ENCODE assay signal across 1 cellular context in the genomic region with DNA sequence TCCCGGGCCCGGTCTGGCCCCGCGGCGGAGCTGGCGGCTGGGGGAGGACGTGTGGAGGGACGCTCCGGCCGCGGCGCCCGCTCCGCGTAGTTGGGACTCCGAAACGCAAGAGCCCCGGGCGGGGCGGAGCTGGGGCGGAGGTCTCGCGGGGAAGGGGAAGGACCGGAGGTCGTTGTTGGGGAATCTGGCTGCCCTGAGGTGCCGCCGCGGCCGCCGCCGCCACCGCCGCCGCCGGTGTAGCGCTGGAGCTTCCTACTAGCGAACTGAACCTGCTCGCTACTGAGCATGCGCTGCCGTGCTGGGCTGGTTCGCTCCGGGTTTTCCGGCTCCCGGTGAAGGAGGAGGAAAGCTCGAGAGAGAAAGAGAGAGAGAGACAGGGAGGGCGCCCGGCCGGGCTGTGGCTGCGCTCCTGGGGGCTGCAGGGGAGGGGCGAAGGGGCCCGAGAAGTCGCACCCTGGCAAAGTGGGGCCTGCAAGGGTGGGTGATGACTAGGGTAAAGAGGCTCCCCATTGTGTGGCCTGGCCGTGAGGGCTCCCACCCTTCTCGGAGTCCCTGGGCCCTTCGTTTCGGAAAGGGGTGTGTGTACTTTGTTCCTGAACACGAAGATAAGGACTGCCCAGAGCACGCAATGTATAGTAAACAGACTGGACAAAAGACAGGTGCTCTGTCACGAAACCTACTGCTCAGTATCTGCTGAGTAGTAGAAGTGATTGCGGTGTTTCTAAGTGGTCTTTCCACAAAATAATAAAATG.
A peak's percentile ranks its signal among the peaks of the same experiment; 100 is the strongest.
TF ChIP-seq lines count a peak whose summit lies in the region.

A gene (minus strand): TSS at position 281 of the 752 bp plus-strand sequence. CDS start 629 bp downstream, outside the sequence.

TF ChIP-seq in HepG2, 621 proteins besides CTCF, POLR2A, EP300 and RAD21 (continued from another document and continues in another):
- TF ChIP-seq ADNP (CRISPR knock-in tag; IDR thresholded peaks at IDR 0.05), result no peak
- peak; percentile 73; the same call in 1 of the 2 replicates for TF ChIP-seq NKX3-1 (CRISPR knock-in tag; IDR thresholded peaks at IDR 0.05)
- TF ChIP-seq MEIS2 (CRISPR knock-in tag; IDR thresholded peaks at IDR 0.05), result peak; percentile 86
- TF ChIP-seq, protein P1, sequence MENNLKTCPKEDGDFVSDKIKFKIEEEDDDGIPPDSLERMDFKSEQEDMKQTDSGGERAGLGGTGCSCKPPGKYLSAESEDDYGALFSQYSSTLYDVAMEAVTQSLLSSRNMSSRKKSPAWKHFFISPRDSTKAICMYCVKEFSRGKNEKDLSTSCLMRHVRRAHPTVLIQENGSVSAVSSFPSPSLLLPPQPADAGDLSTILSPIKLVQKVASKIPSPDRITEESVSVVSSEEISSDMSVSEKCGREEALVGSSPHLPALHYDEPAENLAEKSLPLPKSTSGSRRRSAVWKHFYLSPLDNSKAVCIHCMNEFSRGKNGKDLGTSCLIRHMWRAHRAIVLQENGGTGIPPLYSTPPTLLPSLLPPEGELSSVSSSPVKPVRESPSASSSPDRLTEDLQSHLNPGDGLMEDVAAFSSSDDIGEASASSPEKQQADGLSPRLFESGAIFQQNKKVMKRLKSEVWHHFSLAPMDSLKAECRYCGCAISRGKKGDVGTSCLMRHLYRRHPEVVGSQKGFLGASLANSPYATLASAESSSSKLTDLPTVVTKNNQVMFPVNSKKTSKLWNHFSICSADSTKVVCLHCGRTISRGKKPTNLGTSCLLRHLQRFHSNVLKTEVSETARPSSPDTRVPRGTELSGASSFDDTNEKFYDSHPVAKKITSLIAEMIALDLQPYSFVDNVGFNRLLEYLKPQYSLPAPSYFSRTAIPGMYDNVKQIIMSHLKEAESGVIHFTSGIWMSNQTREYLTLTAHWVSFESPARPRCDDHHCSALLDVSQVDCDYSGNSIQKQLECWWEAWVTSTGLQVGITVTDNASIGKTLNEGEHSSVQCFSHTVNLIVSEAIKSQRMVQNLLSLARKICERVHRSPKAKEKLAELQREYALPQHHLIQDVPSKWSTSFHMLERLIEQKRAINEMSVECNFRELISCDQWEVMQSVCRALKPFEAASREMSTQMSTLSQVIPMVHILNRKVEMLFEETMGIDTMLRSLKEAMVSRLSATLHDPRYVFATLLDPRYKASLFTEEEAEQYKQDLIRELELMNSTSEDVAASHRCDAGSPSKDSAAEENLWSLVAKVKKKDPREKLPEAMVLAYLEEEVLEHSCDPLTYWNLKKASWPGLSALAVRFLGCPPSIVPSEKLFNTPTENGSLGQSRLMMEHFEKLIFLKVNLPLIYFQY (CRISPR knock-in tag; IDR thresholded peaks at IDR 0.05; ENCODE audit: borderline replicate concordance), result peak; percentile 83; the same call in 1 of the 2 replicates
- TF ChIP-seq, protein P2, sequence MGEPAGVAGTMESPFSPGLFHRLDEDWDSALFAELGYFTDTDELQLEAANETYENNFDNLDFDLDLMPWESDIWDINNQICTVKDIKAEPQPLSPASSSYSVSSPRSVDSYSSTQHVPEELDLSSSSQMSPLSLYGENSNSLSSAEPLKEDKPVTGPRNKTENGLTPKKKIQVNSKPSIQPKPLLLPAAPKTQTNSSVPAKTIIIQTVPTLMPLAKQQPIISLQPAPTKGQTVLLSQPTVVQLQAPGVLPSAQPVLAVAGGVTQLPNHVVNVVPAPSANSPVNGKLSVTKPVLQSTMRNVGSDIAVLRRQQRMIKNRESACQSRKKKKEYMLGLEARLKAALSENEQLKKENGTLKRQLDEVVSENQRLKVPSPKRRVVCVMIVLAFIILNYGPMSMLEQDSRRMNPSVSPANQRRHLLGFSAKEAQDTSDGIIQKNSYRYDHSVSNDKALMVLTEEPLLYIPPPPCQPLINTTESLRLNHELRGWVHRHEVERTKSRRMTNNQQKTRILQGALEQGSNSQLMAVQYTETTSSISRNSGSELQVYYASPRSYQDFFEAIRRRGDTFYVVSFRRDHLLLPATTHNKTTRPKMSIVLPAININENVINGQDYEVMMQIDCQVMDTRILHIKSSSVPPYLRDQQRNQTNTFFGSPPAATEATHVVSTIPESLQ (CRISPR knock-in tag; conservative IDR thresholded peaks at IDR 0.05), result peak; percentile 89
- TF ChIP-seq, protein P3, sequence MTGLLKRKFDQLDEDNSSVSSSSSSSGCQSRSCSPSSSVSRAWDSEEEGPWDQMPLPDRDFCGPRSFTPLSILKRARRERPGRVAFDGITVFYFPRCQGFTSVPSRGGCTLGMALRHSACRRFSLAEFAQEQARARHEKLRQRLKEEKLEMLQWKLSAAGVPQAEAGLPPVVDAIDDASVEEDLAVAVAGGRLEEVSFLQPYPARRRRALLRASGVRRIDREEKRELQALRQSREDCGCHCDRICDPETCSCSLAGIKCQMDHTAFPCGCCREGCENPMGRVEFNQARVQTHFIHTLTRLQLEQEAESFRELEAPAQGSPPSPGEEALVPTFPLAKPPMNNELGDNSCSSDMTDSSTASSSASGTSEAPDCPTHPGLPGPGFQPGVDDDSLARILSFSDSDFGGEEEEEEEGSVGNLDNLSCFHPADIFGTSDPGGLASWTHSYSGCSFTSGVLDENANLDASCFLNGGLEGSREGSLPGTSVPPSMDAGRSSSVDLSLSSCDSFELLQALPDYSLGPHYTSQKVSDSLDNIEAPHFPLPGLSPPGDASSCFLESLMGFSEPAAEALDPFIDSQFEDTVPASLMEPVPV (CRISPR knock-in tag; IDR thresholded peaks at IDR 0.05), result peak; percentile 93
- no peak for TF ChIP-seq THYN1 (CRISPR knock-in tag; IDR thresholded peaks at IDR 0.05; ENCODE audit: borderline replicate concordance, low read depth)
- TF ChIP-seq NAIF1 (CRISPR knock-in tag; IDR thresholded peaks at IDR 0.05; ENCODE audit: borderline replicate concordance), result peak; percentile 87; the same call in 1 of the 2 replicates
- TF ChIP-seq ZNF567 (CRISPR knock-in tag; IDR thresholded peaks at IDR 0.05; ENCODE audit: borderline replicate concordance), result 0 out of 2 replicates have a peak, but pooled peaks have one; percentile 63
- TF ChIP-seq ZNF296 (CRISPR knock-in tag; conservative IDR thresholded peaks at IDR 0.05), result 0 out of 2 replicates have a peak, but pooled peaks have one; percentile 18
- TF ChIP-seq ATF7-NPFF (CRISPR knock-in tag; IDR thresholded peaks at IDR 0.05; ENCODE audit: low read depth), result peak; percentile 76
- TF ChIP-seq ZFP36L2 (CRISPR knock-in tag; IDR thresholded peaks at IDR 0.05), result peak; percentile 49; the same call in 1 of the 2 replicates
- TF ChIP-seq HNRNPUL1 (IDR thresholded peaks at IDR 0.05; ENCODE audit: low read depth, low read length), result no peak
- 0 out of 2 replicates have a peak, but pooled peaks have one; percentile 42 for TF ChIP-seq ZNF569 (CRISPR knock-in tag; IDR thresholded peaks at IDR 0.05; ENCODE audit: borderline replicate concordance)
- peak; percentile 67; the same call in 1 of the 2 replicates for TF ChIP-seq XBP1 (CRISPR knock-in tag; IDR thresholded peaks at IDR 0.05)
- no peak for TF ChIP-seq PHB2 (IDR thresholded peaks at IDR 0.05; ENCODE audit: partially characterized antibody)
- no peak for TF ChIP-seq ZNF572 (CRISPR knock-in tag; IDR thresholded peaks at IDR 0.05)
- TF ChIP-seq, protein P4, sequence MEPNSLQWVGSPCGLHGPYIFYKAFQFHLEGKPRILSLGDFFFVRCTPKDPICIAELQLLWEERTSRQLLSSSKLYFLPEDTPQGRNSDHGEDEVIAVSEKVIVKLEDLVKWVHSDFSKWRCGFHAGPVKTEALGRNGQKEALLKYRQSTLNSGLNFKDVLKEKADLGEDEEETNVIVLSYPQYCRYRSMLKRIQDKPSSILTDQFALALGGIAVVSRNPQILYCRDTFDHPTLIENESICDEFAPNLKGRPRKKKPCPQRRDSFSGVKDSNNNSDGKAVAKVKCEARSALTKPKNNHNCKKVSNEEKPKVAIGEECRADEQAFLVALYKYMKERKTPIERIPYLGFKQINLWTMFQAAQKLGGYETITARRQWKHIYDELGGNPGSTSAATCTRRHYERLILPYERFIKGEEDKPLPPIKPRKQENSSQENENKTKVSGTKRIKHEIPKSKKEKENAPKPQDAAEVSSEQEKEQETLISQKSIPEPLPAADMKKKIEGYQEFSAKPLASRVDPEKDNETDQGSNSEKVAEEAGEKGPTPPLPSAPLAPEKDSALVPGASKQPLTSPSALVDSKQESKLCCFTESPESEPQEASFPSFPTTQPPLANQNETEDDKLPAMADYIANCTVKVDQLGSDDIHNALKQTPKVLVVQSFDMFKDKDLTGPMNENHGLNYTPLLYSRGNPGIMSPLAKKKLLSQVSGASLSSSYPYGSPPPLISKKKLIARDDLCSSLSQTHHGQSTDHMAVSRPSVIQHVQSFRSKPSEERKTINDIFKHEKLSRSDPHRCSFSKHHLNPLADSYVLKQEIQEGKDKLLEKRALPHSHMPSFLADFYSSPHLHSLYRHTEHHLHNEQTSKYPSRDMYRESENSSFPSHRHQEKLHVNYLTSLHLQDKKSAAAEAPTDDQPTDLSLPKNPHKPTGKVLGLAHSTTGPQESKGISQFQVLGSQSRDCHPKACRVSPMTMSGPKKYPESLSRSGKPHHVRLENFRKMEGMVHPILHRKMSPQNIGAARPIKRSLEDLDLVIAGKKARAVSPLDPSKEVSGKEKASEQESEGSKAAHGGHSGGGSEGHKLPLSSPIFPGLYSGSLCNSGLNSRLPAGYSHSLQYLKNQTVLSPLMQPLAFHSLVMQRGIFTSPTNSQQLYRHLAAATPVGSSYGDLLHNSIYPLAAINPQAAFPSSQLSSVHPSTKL (CRISPR knock-in tag; IDR thresholded peaks at IDR 0.05), result peak; percentile 75
- peak; percentile 6; the same call in 1 of the 2 replicates for TF ChIP-seq TMF1 (CRISPR knock-in tag; IDR thresholded peaks at IDR 0.05; ENCODE audit: low read depth)
- peak; percentile 65; the same call in 1 of the 2 replicates for TF ChIP-seq PPARG (CRISPR knock-in tag; conservative IDR thresholded peaks at IDR 0.05)
- no peak for TF ChIP-seq ZNF143 (CRISPR knock-in tag; IDR thresholded peaks at IDR 0.05)
- TF ChIP-seq, protein P5, sequence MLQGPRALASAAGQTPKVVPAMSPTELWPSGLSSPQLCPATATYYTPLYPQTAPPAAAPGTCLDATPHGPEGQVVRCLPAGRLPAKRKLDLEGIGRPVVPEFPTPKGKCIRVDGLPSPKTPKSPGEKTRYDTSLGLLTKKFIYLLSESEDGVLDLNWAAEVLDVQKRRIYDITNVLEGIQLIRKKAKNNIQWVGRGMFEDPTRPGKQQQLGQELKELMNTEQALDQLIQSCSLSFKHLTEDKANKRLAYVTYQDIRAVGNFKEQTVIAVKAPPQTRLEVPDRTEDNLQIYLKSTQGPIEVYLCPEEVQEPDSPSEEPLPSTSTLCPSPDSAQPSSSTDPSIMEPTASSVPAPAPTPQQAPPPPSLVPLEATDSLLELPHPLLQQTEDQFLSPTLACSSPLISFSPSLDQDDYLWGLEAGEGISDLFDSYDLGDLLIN (CRISPR knock-in tag; IDR thresholded peaks at IDR 0.05; ENCODE audit: borderline replicate concordance), result peak; percentile 38; the same call in 1 of the 2 replicates
- TF ChIP-seq ZNF451 (CRISPR knock-in tag; IDR thresholded peaks at IDR 0.05), result peak; percentile 56; the same call in 1 of the 2 replicates
- TF ChIP-seq NFYB (CRISPR knock-in tag; IDR thresholded peaks at IDR 0.05), result peak; percentile 42
- peak; percentile 96 for TF ChIP-seq SAFB2 (CRISPR knock-in tag; IDR thresholded peaks at IDR 0.05; ENCODE audit: borderline replicate concordance, low read depth)
- no peak for TF ChIP-seq ZNF577 (CRISPR knock-in tag; IDR thresholded peaks at IDR 0.05; ENCODE audit: borderline replicate concordance, low read depth)
- peak; percentile 91 for TF ChIP-seq ZBTB38 (CRISPR knock-in tag; IDR thresholded peaks at IDR 0.05)
- TF ChIP-seq ZMYM2 (CRISPR knock-in tag; IDR thresholded peaks at IDR 0.05), result 0 out of 2 replicates have a peak, but pooled peaks have one; percentile 30
- peak; percentile 88; the same call in 1 of the 2 replicates for TF ChIP-seq MEF2D (CRISPR knock-in tag; IDR thresholded peaks at IDR 0.05)
- peak; percentile 86 for TF ChIP-seq FLYWCH1 (CRISPR knock-in tag; IDR thresholded peaks at IDR 0.05)
- peak; percentile 80; the same call in 1 of the 2 replicates for TF ChIP-seq ZC3H4 (CRISPR knock-in tag; IDR thresholded peaks at IDR 0.05; ENCODE audit: borderline replicate concordance)
- TF ChIP-seq CREB1 (IDR thresholded peaks at IDR 0.05), result 0 out of 2 replicates have a peak, but pooled peaks have one; percentile 25
- TF ChIP-seq CREB1 (CRISPR knock-in tag; IDR thresholded peaks at IDR 0.05), result no peak; the same call in 1 of the 2 replicates
- TF ChIP-seq TBP (CRISPR knock-in tag; IDR thresholded peaks at IDR 0.05), result no peak
- TF ChIP-seq ZMAT3 (CRISPR knock-in tag; conservative IDR thresholded peaks at IDR 0.05), result peak; percentile 37; the same call in 1 of the 2 replicates
- TF ChIP-seq, protein P6, sequence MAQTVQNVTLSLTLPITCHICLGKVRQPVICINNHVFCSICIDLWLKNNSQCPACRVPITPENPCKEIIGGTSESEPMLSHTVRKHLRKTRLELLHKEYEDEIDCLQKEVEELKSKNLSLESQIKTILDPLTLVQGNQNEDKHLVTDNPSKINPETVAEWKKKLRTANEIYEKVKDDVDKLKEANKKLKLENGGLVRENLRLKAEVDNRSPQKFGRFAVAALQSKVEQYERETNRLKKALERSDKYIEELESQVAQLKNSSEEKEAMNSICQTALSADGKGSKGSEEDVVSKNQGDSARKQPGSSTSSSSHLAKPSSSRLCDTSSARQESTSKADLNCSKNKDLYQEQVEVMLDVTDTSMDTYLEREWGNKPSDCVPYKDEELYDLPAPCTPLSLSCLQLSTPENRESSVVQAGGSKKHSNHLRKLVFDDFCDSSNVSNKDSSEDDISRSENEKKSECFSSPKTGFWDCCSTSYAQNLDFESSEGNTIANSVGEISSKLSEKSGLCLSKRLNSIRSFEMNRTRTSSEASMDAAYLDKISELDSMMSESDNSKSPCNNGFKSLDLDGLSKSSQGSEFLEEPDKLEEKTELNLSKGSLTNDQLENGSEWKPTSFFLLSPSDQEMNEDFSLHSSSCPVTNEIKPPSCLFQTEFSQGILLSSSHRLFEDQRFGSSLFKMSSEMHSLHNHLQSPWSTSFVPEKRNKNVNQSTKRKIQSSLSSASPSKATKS (CRISPR knock-in tag; IDR thresholded peaks at IDR 0.05), result peak; percentile 90; the same call in 1 of the 2 replicates
- peak; percentile 96 for TF ChIP-seq ZSCAN25 (CRISPR knock-in tag; IDR thresholded peaks at IDR 0.05)
- peak; percentile 67 for TF ChIP-seq RXRB (CRISPR knock-in tag; IDR thresholded peaks at IDR 0.05; ENCODE audit: borderline replicate concordance)
- 0 out of 2 replicates have a peak, but pooled peaks have one; percentile 59 for TF ChIP-seq TOPORS (CRISPR knock-in tag; IDR thresholded peaks at IDR 0.05)
- TF ChIP-seq, protein P7, sequence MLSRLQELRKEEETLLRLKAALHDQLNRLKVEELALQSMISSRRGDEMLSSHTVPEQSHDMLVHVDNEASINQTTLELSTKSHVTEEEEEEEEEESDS (CRISPR knock-in tag; IDR thresholded peaks at IDR 0.05; ENCODE audit: borderline replicate concordance), result no peak
- TF ChIP-seq ONECUT2 (CRISPR knock-in tag; IDR thresholded peaks at IDR 0.05), result 0 out of 2 replicates have a peak, but pooled peaks have one; percentile 15
- TF ChIP-seq ZKSCAN1 (IDR thresholded peaks at IDR 0.05; ENCODE audit: low read length), result no peak
- 0 out of 2 replicates have a peak, but pooled peaks have one; percentile 58 for TF ChIP-seq KLF13 (CRISPR knock-in tag; IDR thresholded peaks at IDR 0.05)
- TF ChIP-seq, protein P8, sequence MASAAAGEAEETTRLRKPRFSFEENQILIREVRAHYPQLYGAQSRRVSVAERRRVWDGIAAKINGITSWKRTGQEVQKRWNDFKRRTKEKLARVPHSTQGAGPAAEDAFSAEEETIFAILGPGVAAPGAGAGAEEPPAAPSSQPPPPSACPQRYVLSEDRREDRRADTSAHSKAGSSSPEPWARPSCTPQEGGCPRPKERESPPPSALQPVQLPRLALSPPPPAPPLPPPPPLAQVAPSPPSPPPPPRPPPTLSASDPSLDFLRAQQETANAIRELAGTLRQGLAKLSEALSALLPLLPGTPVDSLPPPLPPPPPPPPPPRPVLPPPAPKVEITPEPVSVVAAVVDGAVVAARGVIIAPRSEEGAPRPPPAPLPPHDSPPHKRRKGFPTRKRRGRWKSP (CRISPR knock-in tag; IDR thresholded peaks at IDR 0.05), result peak; percentile 57; the same call in 1 of the 2 replicates
- TF ChIP-seq ZFP82 (CRISPR knock-in tag; IDR thresholded peaks at IDR 0.05; ENCODE audit: borderline replicate concordance), result no peak; the same call in 1 of the 2 replicates
